ENCODE assay signal across 9 cellular contexts in genomic region chr10:105797234-105797890, GRCh38.
DNase-seq lines count a peak whose midpoint lies in the region; ATAC-seq, FAIRE-seq and TF ChIP-seq lines count a peak whose summit lies in the region.
"Had no signal": no experiment of that assay in that cellular context is flagged by ENCODE, and none has a peak within 500 bp of the region (broad histone marks: within the 10 kb centered on the region; RNA-seq: fewer than 3 reads in every experiment).

No MANE protein-coding gene starts in this region.

- no peak overlapping the region for H3K4me2 ChIP-seq in H1 (ENCODE audit: insufficient read depth in 1 of 2, low read depth in 2 of 2, low read length in 2 of 2)
- no peak overlapping the region for H3K4me2 ChIP-seq in neural progenitor cell

- ATAC-seq in GM21576 (IDR thresholded peaks at IDR 0.05; ENCODE audit: unreplicated experiment) = peak; percentile 60
- no peak for ATAC-seq in activated CD4-positive, alpha-beta T cell treated with anti-CD3 and anti-CD28 coated beads for 36 hours

- no peaks in the 10 kb centered on the region for H3K36me3 ChIP-seq in H1 (ENCODE audit: control insufficient read depth in 2 of 4, insufficient read depth in 4 of 4, low read length in 3 of 4)
- no peaks in the 10 kb centered on the region for H3K36me3 ChIP-seq in neural progenitor cell

- peak overlapping the region; percentile 47 for H3K27ac Mint-ChIP-seq in neural progenitor cell
- no peak overlapping the region for H3K27ac Mint-ChIP-seq in activated CD4-positive, alpha-beta T cell treated with anti-CD3 and anti-CD28 coated beads for 36 hours

- H4K20me1 ChIP-seq in H1 (replicated peaks in 1 of 2; ENCODE audit: control insufficient read depth in 1 of 2, insufficient read depth in 2 of 2, low read length in 2 of 2) = no peaks in the 10 kb centered on the region
- H4K20me1 ChIP-seq in neural progenitor cell (ENCODE audit: low read depth) = no peaks in the 10 kb centered on the region

- H3K4me1 Mint-ChIP-seq in neural progenitor cell = peaks cover 18% of the 10 kb centered on the region
- no peaks in the 10 kb centered on the region for H3K4me1 Mint-ChIP-seq in activated CD4-positive, alpha-beta T cell treated with anti-CD3 and anti-CD28 coated beads for 36 hours

- no peaks in the 10 kb centered on the region for H3K36me3 Mint-ChIP-seq in neural progenitor cell
- no peaks in the 10 kb centered on the region for H3K36me3 Mint-ChIP-seq in activated CD4-positive, alpha-beta T cell treated with anti-CD3 and anti-CD28 coated beads for 36 hours (ENCODE audit: low read depth)

- H3K9me3 Mint-ChIP-seq in neural progenitor cell = no peaks in the 10 kb centered on the region
- no peaks in the 10 kb centered on the region for H3K9me3 Mint-ChIP-seq in activated CD4-positive, alpha-beta T cell treated with anti-CD3 and anti-CD28 coated beads for 36 hours (ENCODE audit: low read depth)

- no peak for FAIRE-seq in H1 (lab: Jason Lieb, UNC)
- FAIRE-seq: endometrium had no signal

- H3K4me1 ChIP-seq in H1 (replicated peaks in 1 of 4; ENCODE audit: control insufficient read depth in 3 of 4, insufficient read depth in 4 of 4, low read length in 3 of 4) (no peaks in the 10 kb centered on the region), neural progenitor cell (peaks cover 20% of the 10 kb centered on the region)

- H2BK12ac ChIP-seq in H1 (ENCODE audit: low read depth, low read length) = no peak overlapping the region

- H3K18ac ChIP-seq in H1 (ENCODE audit: extremely low read depth, low read length) = no peak overlapping the region

- CTCF ChIA-PET in H1 (lab: Charles Lee; ENCODE audit: partially characterized antibody) = interaction anchor here (0.7 to 1.6 kb wide), 7 partner anchors 25 to 1222 kb away, joined by 3 to 6 read pairs (median 3); no protein-coding TSS in a partner anchor
- CTCF ChIA-PET in activated CD4-positive, alpha-beta T cell treated with anti-CD3 and anti-CD28 coated beads for 36 hours (lab: Charles Lee) = no interaction called here

- no peak overlapping the region for H3K4me3 Mint-ChIP-seq in neural progenitor cell
- no peak overlapping the region for H3K4me3 Mint-ChIP-seq in activated CD4-positive, alpha-beta T cell treated with anti-CD3 and anti-CD28 coated beads for 36 hours

- H3K79me1 ChIP-seq in H1 (ENCODE audit: low read depth, low read length) = no peaks in the 10 kb centered on the region

- H3K4me3 ChIP-seq in H1 (ENCODE audit: extremely low read depth in 1 of 4, insufficient read depth in 2 of 4, low read depth in 3 of 4, low read length in 4 of 4) (no peak overlapping the region), neural progenitor cell (no peak overlapping the region)

- H3K9me3 ChIP-seq in H1 (ENCODE audit: insufficient read depth in 2 of 2, low read depth in 1 of 2, low read length in 1 of 2) (no peaks in the 10 kb centered on the region), neural progenitor cell (ENCODE audit: low read depth) (no peaks in the 10 kb centered on the region)

- no peak overlapping the region for H3K27ac ChIP-seq in H1 (ENCODE audit: low read depth, low read length)
- H3K27ac ChIP-seq in neural progenitor cell = no peak overlapping the region

- H3K23me2 ChIP-seq in H1 (ENCODE audit: low read depth, low read length) = no peaks in the 10 kb centered on the region; the same call in 1 of the 2 replicates

- intact Hi-C loops in activated CD4-positive, alpha-beta T cell treated with anti-CD3 and anti-CD28 coated beads for 36 hours (cut with DNase I, micrococcal nuclease) = loop anchor here in 1 of 2 experiments (2.0 kb wide), 1 partner anchor 379 kb away; no protein-coding TSS in a partner anchor

- H3F3A ChIP-seq in neural progenitor cell (ENCODE audit: low read depth) = no peaks in the 10 kb centered on the region

- DNase-seq in DMS53 (lab: John Stamatoyannopoulos, UW) (peak; percentile 60), NCI-H1105 treated with DMSO at 0.1 percent for 48 hours (lab: John Stamatoyannopoulos, UW) (peak; percentile 47), H1 (ENCODE audit: low read depth in 1 of 2, low spot score in 2 of 2) (no peak), neural progenitor cell (ENCODE audit: low spot score) (peak; percentile 54), C1 segment of cervical spinal cord (lab: John Stamatoyannopoulos, UW) (no peak), mucosa of gallbladder (ENCODE audit: low spot score) (no peak)
- no peak for DNase-seq in activated CD4-positive, alpha-beta T cell treated with anti-CD3 and anti-CD28 coated beads for 36 hours

- no peak overlapping the region for H4K5ac ChIP-seq in H1 (ENCODE audit: insufficient read length, low read depth, low read length)

- H3K79me2 ChIP-seq in H1 (ENCODE audit: control insufficient read depth in 1 of 2, insufficient read depth in 2 of 2, low read length in 2 of 2) = no peaks in the 10 kb centered on the region
- H3K79me2 ChIP-seq in neural progenitor cell (ENCODE audit: low read depth) = no peaks in the 10 kb centered on the region

- WGBS in H1 (ENCODE audit: extremely low coverage in 1 of 2, insufficient coverage in 1 of 2, insufficient read length in 1 of 2, insufficient replicate concordance in 2 of 2, low coverage in 1 of 2, low lambda C conversion rate in 2 of 2, missing lambda C conversion rate in 1 of 2), 2 experiments = 82% methylated on average over 6 of the region's 6 CpGs; no CpG with 5 or more reads in 1 of the 2 experiments

- TF ChIP-seq POLR2A in H1 (IDR thresholded peaks at IDR 0.05; ENCODE audit: control extremely low read depth in 1 of 2, low read depth in 2 of 2, low read length in 2 of 2) = no peak

- POLR2A ChIA-PET in H1 (lab: Charles Lee; ENCODE audit: partially characterized antibody) = no interaction called here
- POLR2A ChIA-PET in activated CD4-positive, alpha-beta T cell treated with anti-CD3 and anti-CD28 coated beads for 36 hours (lab: Charles Lee) = no interaction called here

- H3K14ac ChIP-seq in H1 (ENCODE audit: insufficient read length) = no peak overlapping the region

- H2BK15ac ChIP-seq in H1 (ENCODE audit: low read length) = no peak overlapping the region

- H2BK20ac ChIP-seq in H1 (ENCODE audit: low read length) = no peak overlapping the region

- no peak overlapping the region for H2AFZ ChIP-seq in H1 (ENCODE audit: low read length)
- H2AFZ ChIP-seq in neural progenitor cell (replicated peaks) = no peak overlapping the region

- no peak overlapping the region for H3K4ac ChIP-seq in H1 (replicated peaks; ENCODE audit: insufficient read length, low read depth, low read length)

- H3K9ac ChIP-seq in H1 (replicated peaks in 1 of 4; ENCODE audit: extremely low read depth in 1 of 4, low read depth in 3 of 4, low read length in 3 of 4) (no peak overlapping the region), neural progenitor cell (no peak overlapping the region)

- TF ChIP-seq RAD21 in H1 (IDR thresholded peaks at IDR 0.05 in 1 of 2, conservative IDR thresholded peaks at IDR 0.05 in 1 of 2; ENCODE audit: low read depth in 2 of 2, low read length in 2 of 2) = peak; percentile 66 to 71

- TF ChIP-seq CTCF in H1 (IDR thresholded peaks at IDR 0.05; ENCODE audit: control extremely low read depth in 1 of 3, insufficient read depth in 1 of 3, low read depth in 1 of 3, low read length in 3 of 3) (peak in 2 of 3 experiments; percentile 43 to 59; a peak in 2 of 4 replicates), neural progenitor cell (IDR thresholded peaks at IDR 0.05) (peak; percentile 76)

- H2AK5ac ChIP-seq in H1 (ENCODE audit: low read depth, low read length) = no peak overlapping the region

- H2BK120ac ChIP-seq in H1 (replicated peaks; ENCODE audit: low read depth, low read length) = no peak overlapping the region

- H3K27me3 Mint-ChIP-seq in neural progenitor cell (ENCODE audit: insufficient read depth, low read depth) = no peaks in the 10 kb centered on the region
- H3K27me3 Mint-ChIP-seq in activated CD4-positive, alpha-beta T cell treated with anti-CD3 and anti-CD28 coated beads for 36 hours = no peaks in the 10 kb centered on the region

- no peak overlapping the region for H2BK5ac ChIP-seq in H1 (ENCODE audit: low read depth, low read length)

- no peak overlapping the region for H3K23ac ChIP-seq in H1 (ENCODE audit: insufficient read length)

- H3K56ac ChIP-seq in H1 (replicated peaks; ENCODE audit: insufficient read length, low read depth, low read length) = no peak overlapping the region

- H4K8ac ChIP-seq in H1 (ENCODE audit: extremely low read depth, insufficient read depth, low read length) = no peak overlapping the region

- no peak for TF ChIP-seq EP300 in H1 (IDR thresholded peaks at IDR 0.05; ENCODE audit: borderline replicate concordance in 1 of 2, low read depth in 2 of 2, low read length in 2 of 2)

- H3K27me3 ChIP-seq in H1 (replicated peaks in 1 of 4; ENCODE audit: control insufficient read depth in 3 of 4, extremely low read depth in 1 of 4, insufficient read depth in 3 of 4, low read length in 3 of 4) (no peaks in the 10 kb centered on the region), neural progenitor cell (no peaks in the 10 kb centered on the region)

- H4K91ac ChIP-seq in H1 (replicated peaks; ENCODE audit: insufficient read length, low read length) = no peak overlapping the region

TF ChIP-seq in H1, 55 proteins besides CTCF, POLR2A, EP300 and RAD21:
- no peak for TF ChIP-seq RFX5 (IDR thresholded peaks at IDR 0.05; ENCODE audit: borderline replicate concordance, low read depth, low read length)
- peak; percentile 62; the same call in 1 of the 2 replicates for TF ChIP-seq CEBPB (IDR thresholded peaks at IDR 0.05; ENCODE audit: low read depth, low read length)
- no peak for TF ChIP-seq TAF1 (IDR thresholded peaks at IDR 0.05; ENCODE audit: low read depth, low read length)

Comparison
In these comparisons a context has a peak if more than half of its experiments do, and no peak if none do; other contexts are left out.
1. DNase-seq: peak in DMS53 (single experiment), NCI-H1105 treated with DMSO at 0.1 percent for 48 hours (single experiment) and neural progenitor cell (single experiment); none in H1 (0 of 2), activated CD4-positive, alpha-beta T cell treated with anti-CD3 and anti-CD28 coated beads for 36 hours (single experiment), C1 segment of cervical spinal cord (0 of 14) and mucosa of gallbladder (single experiment).